26 cellular contexts compared by ENCODE assay signal in genomic region chr16:56788435-56788834, GRCh38.
"Had no signal": no experiment of that assay in that cellular context is flagged by ENCODE, and none has a peak within 500 bp of the region (broad histone marks: within the 10 kb centered on the region; RNA-seq: fewer than 3 reads in every experiment).

No MANE protein-coding gene starts in this region.

- H3K9me3 Mint-ChIP-seq: memory B cell; naive B cell; nephron; stimulated activated naive B cell treated with anti-CD40 and anti-IgM and Interleukin-4, amounts not matched to agents 10 μg/mL and 1 μg/mL and 100 μg/mL, for 72 hours; stimulated activated naive CD8-positive, alpha-beta T cell treated with anti-CD3 and anti-CD28 coated beads, Interleukin-15, Interleukin-2, amounts not matched to agents 100 ng/mL and 50 ng/mL, for 24 hours had no signal

- H3K4me3 ChIP-seq: coronary artery, esophagus muscularis mucosa, left ventricle myocardium inferior, lower lobe of right lung, ovary, psoas muscle, sigmoid colon, thoracic aorta, tibial nerve, upper lobe of right lung, uterus had no signal

- H3K4me1 ChIP-seq: foreskin keratinocyte, lower lobe of right lung, psoas muscle, upper lobe of right lung, uterus had no signal

- H3K27me3 ChIP-seq: esophagus muscularis mucosa, foreskin keratinocyte, ovary, sigmoid colon, tibial nerve, upper lobe of right lung, uterus had no signal

- H3K4me3 Mint-ChIP-seq: memory B cell; naive B cell; nephron; stimulated activated naive B cell treated with anti-CD40 and anti-IgM and Interleukin-4, amounts not matched to agents 10 μg/mL and 1 μg/mL and 100 μg/mL, for 72 hours; stimulated activated naive CD8-positive, alpha-beta T cell treated with anti-CD3 and anti-CD28 coated beads, Interleukin-15, Interleukin-2, amounts not matched to agents 100 ng/mL and 50 ng/mL, for 24 hours had no signal

- H3K9me3 ChIP-seq: esophagus muscularis mucosa, left ventricle myocardium inferior, lower lobe of right lung, ovary, psoas muscle, sigmoid colon, thoracic aorta, tibial nerve, upper lobe of right lung, uterus had no signal

- ATAC-seq: foreskin keratinocyte; left cardiac atrium; lower lobe of right lung; psoas muscle; right cardiac atrium; stimulated activated naive B cell treated with anti-CD40 and anti-IgM and Interleukin-4, amounts not matched to agents 10 μg/mL and 1 μg/mL and 100 μg/mL, for 72 hours; upper lobe of right lung had no signal

- DNase-seq: dermis blood vessel endothelial cell; effector memory CD4-positive, alpha-beta T cell; foreskin keratinocyte; kidney; left cardiac atrium; left ventricle myocardium inferior; lower lobe of right lung; naive B cell; occipital lobe; ovary; posterior cingulate gyrus; psoas muscle; right cardiac atrium; sigmoid colon; stimulated activated CD4-positive, alpha-beta T cell treated with anti-CD3 and anti-CD28 coated beads, Interleukin-2, amount 100 ng/mL, for 24 hours; stimulated activated CD4-positive, alpha-beta T cell treated with anti-CD3 and anti-CD28 coated beads, Interleukin-4, amount 100 ng/mL, for 24 hours; stimulated activated naive B cell treated with anti-CD40 and anti-IgM and Interleukin-4, amounts not matched to agents 10 μg/mL and 1 μg/mL and 100 μg/mL, for 72 hours; upper lobe of right lung; uterus had no signal

- H3K36me3 Mint-ChIP-seq: naive B cell had no signal

- H3K27ac Mint-ChIP-seq: memory B cell; nephron; stimulated activated naive B cell treated with anti-CD40 and anti-IgM and Interleukin-4, amounts not matched to agents 10 μg/mL and 1 μg/mL and 100 μg/mL, for 72 hours had no signal

- H3K36me3 ChIP-seq: esophagus muscularis mucosa, left ventricle myocardium inferior, lower lobe of right lung, ovary, sigmoid colon, thoracic aorta, tibial nerve, upper lobe of right lung, uterus had no signal

- H3K27ac ChIP-seq: coronary artery, esophagus muscularis mucosa, foreskin keratinocyte, left ventricle myocardium inferior, lower lobe of right lung, ovary, psoas muscle, sigmoid colon, thoracic aorta, tibial nerve, upper lobe of right lung, uterus had no signal
